16 cellular contexts compared by ENCODE assay signal in the genomic region with DNA sequence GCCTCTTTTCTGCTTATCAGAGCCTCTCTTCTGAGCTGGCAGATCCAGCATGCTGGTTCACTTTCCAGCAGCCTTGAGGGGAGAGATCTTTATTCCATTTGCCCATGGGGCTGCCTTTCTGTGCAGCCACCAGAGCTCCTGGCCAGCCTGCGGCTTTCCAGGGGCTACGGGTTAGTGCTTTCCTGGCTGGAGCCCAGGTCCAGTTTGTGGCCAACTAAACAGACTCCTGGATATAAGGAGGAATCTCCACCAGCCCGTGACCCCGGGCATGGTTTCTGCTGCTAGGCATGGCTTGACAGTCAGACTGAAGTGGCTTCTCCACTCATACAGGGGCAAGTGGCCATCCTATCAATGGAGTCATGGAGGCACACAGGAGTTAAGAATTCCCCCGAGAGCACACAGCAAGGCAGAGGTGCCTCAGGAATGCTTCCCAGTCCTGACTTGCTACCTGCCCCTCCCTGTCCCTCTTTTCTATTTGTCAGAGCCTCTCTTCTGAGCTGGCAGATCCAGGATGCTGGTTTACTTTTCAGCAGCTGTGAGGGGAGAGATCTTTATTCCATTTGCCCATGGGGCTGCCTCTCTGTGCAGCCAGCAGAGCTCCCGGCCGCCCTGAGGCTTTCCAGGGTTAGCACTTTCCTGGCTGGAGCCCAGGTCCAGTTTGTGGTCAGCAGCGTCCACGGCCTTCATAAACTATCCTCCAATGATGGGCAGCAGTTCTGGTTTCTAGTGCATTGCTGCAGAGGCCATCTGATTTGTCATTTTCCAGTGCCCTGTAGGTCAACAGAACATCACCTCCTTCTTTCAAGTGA. TPM values are rescaled to one million over a fixed set of nuclear protein-coding genes. Genes with fewer than 3 reads are reported as not detected.
DNase-seq lines count a peak whose midpoint lies in the region; ATAC-seq and TF ChIP-seq lines count a peak whose summit lies in the region.
"Had no signal": no experiment of that assay in that cellular context is flagged by ENCODE, and none has a peak within 500 bp of the region (broad histone marks: within the 10 kb centered on the region; RNA-seq: fewer than 3 reads in every experiment).

No MANE protein-coding gene starts in this region.

- intact Hi-C loops in stomach (cut with DNase I; ENCODE audit: low total_unique reads): no loop called here
- intact Hi-C loops in testis (cut with DNase I; ENCODE audit: low total_unique reads): no loop called here

- TF ChIP-seq EP300 in stomach (IDR thresholded peaks at IDR 0.05): no peak

- TF ChIP-seq CTCF in kidney epithelial cell (IDR thresholded peaks at IDR 0.05; ENCODE audit: insufficient read depth, low read length, poor library complexity, severe bottlenecking): no peak
- no peak for TF ChIP-seq CTCF in stomach (IDR thresholded peaks at IDR 0.05)
- no peak for TF ChIP-seq CTCF in testis (IDR thresholded peaks at IDR 0.05)
- no peak for TF ChIP-seq CTCF in foreskin fibroblast (IDR thresholded peaks at IDR 0.05; ENCODE audit: low read depth, low read length)

- 47 to 59% (median 56%) methylated on average over 9 of the region's 9 CpGs for WGBS in stomach, 5 donors
- WGBS in testis, 2 donors: 75 to 80% methylated on average over 6 to 9 of the region's 9 CpGs

- H3K27ac ChIP-seq in angular gyrus (ENCODE audit: low read depth, low read length): peak overlapping the region; percentile 13
- peak overlapping the region in 4 of 5 donors; percentile 4 to 84 (median 59) for H3K27ac ChIP-seq in stomach
- H3K27ac ChIP-seq in testis: no peak overlapping the region
- H3K27ac ChIP-seq: hepatocyte had no signal

- TF ChIP-seq POLR2A in stomach (IDR thresholded peaks at IDR 0.05) (no peak), testis (IDR thresholded peaks at IDR 0.05) (no peak)

- H3K9me3 ChIP-seq in stomach: peaks cover 0 to 7% (median 0%) of the 10 kb centered on the region in 4 donors
- H3K9me3 ChIP-seq in testis: no peaks in the 10 kb centered on the region

- H3K4me3 ChIP-seq in kidney epithelial cell (ENCODE audit: low read depth, low read length) (no peak overlapping the region), stomach (no peak overlapping the region), testis (no peak overlapping the region), foreskin fibroblast (ENCODE audit: low read depth in 1 of 2, low read length in 2 of 2) (no peak overlapping the region)
- H3K4me3 ChIP-seq: hepatocyte had no signal

- in situ Hi-C loops in G401 (cut with HindIII; ENCODE audit: low sequenced_read_pairs): no loop called here

- H3K4me1 ChIP-seq in stomach: peaks cover 0 to 66% (median 43%) of the 10 kb centered on the region in 4 donors
- no peaks in the 10 kb centered on the region for H3K4me1 ChIP-seq in testis

- H3K27me3 ChIP-seq in kidney epithelial cell (ENCODE audit: control insufficient read depth, insufficient read depth, low read length): no peaks in the 10 kb centered on the region
- H3K27me3 ChIP-seq in stomach: no peaks in the 10 kb centered on the region
- H3K27me3 ChIP-seq in testis: no peaks in the 10 kb centered on the region
- H3K27me3 ChIP-seq: hepatocyte had no signal

- no peaks in the 10 kb centered on the region for H3K36me3 ChIP-seq in kidney epithelial cell (ENCODE audit: control insufficient read depth, insufficient read depth, low read length)
- peaks cover 0 to 75% (median 37%) of the 10 kb centered on the region in 4 donors for H3K36me3 ChIP-seq in stomach
- H3K36me3 ChIP-seq in testis (ENCODE audit: low read depth, missing control alignments): no peaks in the 10 kb centered on the region

- DNase-seq in G401 (ENCODE audit: low spot score): peak; percentile 61
- DNase-seq in kidney epithelial cell (ENCODE audit: low read depth): peak; percentile 37
- DNase-seq in stomach: no peak
- DNase-seq in testis: no peak
- no peak for DNase-seq in foreskin fibroblast
- DNase-seq: activated B cell treated with CpG ODN at 0.5 μM for 24 hours; activated naive CD4-positive, alpha-beta T cell treated with Interleukin-2 at 50 U/mL for 16 hours; central memory CD4-positive, alpha-beta T cell; DND-41; NCI-H1105; nucleus accumbens; trophoblast cell had no signal

- ATAC-seq in HG03432 (IDR thresholded peaks at IDR 0.05; ENCODE audit: unreplicated experiment) (no peak), GM18907 (IDR thresholded peaks at IDR 0.05; ENCODE audit: unreplicated experiment) (no peak)

RNA-seq across cellular contexts. Expression of gene TSPAN15, which starts 35.9 kb away (rescaled TPM):
- 10.2 and 14.6 TPM in 2 replicates for total RNA-seq in G401 (2014; rRNA removed; shearing (Covaris generic))
- 19.4 and 22.4 TPM in 2 replicates for total RNA-seq in kidney epithelial cell
- 100 to 1,000 TPM in 1 of 5 donors, 10 to 100 TPM in 4; 23.5 to 153 (median 97.4) TPM for total RNA-seq in stomach
- polyA plus RNA-seq in stomach: 10 to 100 TPM; 35.4 to 67.8 (median 55.8) TPM
- total RNA-seq in testis: 10 to 100 TPM; 35.3 to 37.5 TPM
- polyA plus RNA-seq in testis (ENCODE audit: insufficient read depth, low read depth, low replicate concordance): 29.7 TPM

Comparison
In these comparisons a context has a peak if more than half of its experiments do, and no peak if none do; other contexts are left out.
1. DNase-seq: peak in G401 (single experiment) and kidney epithelial cell (single experiment); none in stomach (single experiment), testis (single experiment) and foreskin fibroblast (0 of 2).
2. H3K27ac ChIP-seq: peak in angular gyrus (single experiment) and stomach (4 of 5); none in testis (0 of 2).